Comparison of ENCODE assay signal across 8 cellular contexts in the genomic region with DNA sequence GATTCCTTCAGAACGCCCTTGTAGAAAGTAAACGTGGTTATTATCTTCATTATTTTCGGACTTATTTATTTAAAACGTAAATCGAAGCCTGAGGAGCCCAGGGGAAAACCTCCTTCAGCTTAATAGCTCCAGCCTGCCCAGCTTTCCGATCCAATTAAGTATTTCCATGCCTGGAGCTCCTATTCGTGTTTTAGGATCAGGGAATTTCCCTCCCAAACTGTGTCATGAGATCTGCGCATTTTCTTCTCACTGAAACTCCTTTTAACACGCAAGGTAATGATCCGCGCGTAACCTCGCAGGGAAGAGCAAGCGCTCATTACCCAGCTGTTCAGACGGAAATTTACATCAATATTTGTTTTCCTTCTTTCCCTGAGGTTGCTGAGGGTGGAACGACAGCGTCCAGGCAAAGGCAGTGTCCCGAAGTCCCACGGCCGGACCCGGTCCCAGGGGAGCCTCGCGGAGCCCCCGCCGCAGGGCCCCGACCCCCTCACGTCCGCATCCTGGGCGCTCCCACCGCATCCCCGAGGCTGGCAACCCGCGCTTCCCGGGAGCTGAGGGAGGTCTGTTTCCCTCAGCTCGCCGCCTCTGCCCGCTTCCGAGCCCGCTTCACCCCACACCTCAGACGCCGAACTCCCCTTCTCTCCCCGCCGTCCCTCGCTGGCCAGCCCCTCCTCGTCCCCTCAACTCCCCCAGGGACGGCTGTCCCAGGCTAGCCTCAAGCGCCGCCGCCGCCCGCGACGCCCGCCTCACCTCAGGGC. TPM values are rescaled to one million over a fixed set of nuclear protein-coding genes. Genes with fewer than 3 reads are reported as not detected.
DNase-seq lines count a peak whose midpoint lies in the region; ATAC-seq and TF ChIP-seq lines count a peak whose summit lies in the region.

No MANE protein-coding gene starts in this region.

- TF ChIP-seq CTCF in breast epithelium (IDR thresholded peaks at IDR 0.05): no peak

- intact Hi-C loops in breast epithelium (cut with DNase I; ENCODE audit: low total_unique reads): loop anchor here (5.0 kb wide), 1 partner anchor 206 kb away; no protein-coding TSS in a partner anchor

- no peak for TF ChIP-seq POLR2A in breast epithelium (IDR thresholded peaks at IDR 0.05)

- H3K36me3 ChIP-seq in ES-I3 (ENCODE audit: insufficient read depth, low read length) (no peaks in the 10 kb centered on the region), breast epithelium (no peaks in the 10 kb centered on the region)

- H3K4me1 ChIP-seq in ES-I3 (ENCODE audit: insufficient read depth, low read length): no peaks in the 10 kb centered on the region; the same call in 1 of the 2 replicates
- H3K4me1 ChIP-seq in breast epithelium: no peaks in the 10 kb centered on the region

- H3K9ac ChIP-seq in ES-I3 (ENCODE audit: low read depth, low read length): peak overlapping the region; percentile 81

- peak overlapping the region; percentile 65 to 82 (median 66) for H3K4me3 ChIP-seq in breast epithelium

- ATAC-seq in GM21529 (IDR thresholded peaks at IDR 0.05; ENCODE audit: unreplicated experiment): peak; percentile 13
- no peak for ATAC-seq in GM19452 (IDR thresholded peaks at IDR 0.05; ENCODE audit: unreplicated experiment)

- H3K27ac ChIP-seq in breast epithelium: peak overlapping the region; percentile 87 to 90

- H3K27me3 ChIP-seq in breast epithelium: no peaks in the 10 kb centered on the region

- H3K9me3 ChIP-seq in ES-I3 (ENCODE audit: control insufficient read depth, insufficient read depth, low read length) (no peaks in the 10 kb centered on the region; the same call in 1 of the 2 replicates), breast epithelium (no peaks in the 10 kb centered on the region)

- DNase-seq in NCI-H1092 treated with DMSO at 0.1 percent for 48 hours (lab: John Stamatoyannopoulos, UW): peak; percentile 60
- DNase-seq in breast epithelium (ENCODE audit: low spot score in 2 of 2): no peak
- peak; percentile 26 for DNase-seq in kidney glomerular epithelial cell (lab: John Stamatoyannopoulos, UW)
- DNase-seq in stimulated activated CD8-positive, alpha-beta memory T cell treated with anti-CD3 and anti-CD28 coated beads, Interleukin-12 subunit alpha, Interleukin-12 subunit beta, amount 100 ng/mL, for 1 hour (ENCODE audit: low read depth): peak; percentile 1
- DNase-seq in SK-N-DZ (ENCODE audit: low spot score): no peak

RNA-seq across cellular contexts. Expression of gene ABCA5, which starts 0.5 kb away (rescaled TPM):
- 100 to 1,000 TPM in 1 of 3 donors, 10 to 100 TPM in 2; 88.8 to 152 (median 93.1) TPM for total RNA-seq in breast epithelium
- polyA plus RNA-seq in SK-N-DZ (2014; cell fraction: cytosol; rRNA removed): 15.5 and 21.1 TPM in 2 replicates
- polyA plus RNA-seq in SK-N-DZ (2014; cell fraction: nucleus; rRNA removed): 40.8 and 49.3 TPM in 2 replicates

Comparison
In these comparisons a context has a peak if more than half of its experiments do, and no peak if none do; other contexts are left out.
1. DNase-seq: peak in NCI-H1092 treated with DMSO at 0.1 percent for 48 hours (single experiment), kidney glomerular epithelial cell (single experiment) and stimulated activated CD8-positive, alpha-beta memory T cell treated with anti-CD3 and anti-CD28 coated beads, Interleukin-12 subunit alpha, Interleukin-12 subunit beta, amount 100 ng/mL, for 1 hour (single experiment); none in breast epithelium (0 of 2) and SK-N-DZ (single experiment).